ENCODE assay signal across 20 cellular contexts in the genomic region with DNA sequence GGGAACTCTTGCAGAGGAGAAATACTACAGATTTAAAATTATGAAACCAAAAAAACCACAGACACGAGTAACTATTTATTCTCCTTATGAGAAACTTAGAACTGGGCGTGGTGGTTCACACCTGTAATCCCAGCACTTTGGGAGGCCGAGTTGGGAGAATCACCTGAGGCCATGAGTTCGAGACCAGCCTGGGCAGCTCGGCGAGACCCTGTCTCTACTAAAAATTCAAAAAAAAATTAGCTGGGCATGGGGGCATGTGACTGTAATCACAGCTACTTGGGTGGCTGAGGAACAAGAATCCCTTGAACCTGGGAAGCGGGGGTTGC. TPM values are rescaled to one million over a fixed set of nuclear protein-coding genes. Genes with fewer than 3 reads are reported as not detected.
DNase-seq lines count a peak whose midpoint lies in the region; ATAC-seq and TF ChIP-seq lines count a peak whose summit lies in the region.
"Had no signal": no experiment of that assay in that cellular context is flagged by ENCODE, and none has a peak within 500 bp of the region (broad histone marks: within the 10 kb centered on the region; RNA-seq: fewer than 3 reads in every experiment).

No MANE protein-coding gene starts in this region.

- H2AFZ ChIP-seq in HCT116 (ENCODE audit: low read depth, low read length, poor library complexity, severe bottlenecking), result no peak overlapping the region

- POLR2A ChIA-PET in HCT116 (lab: Charles Lee), result interaction anchor here (0.7 kb wide), 1 partner anchor 339 kb away, joined by 3 read pairs; no protein-coding TSS in a partner anchor

- H3K27ac Mint-ChIP-seq in T-helper 17 cell, result peak overlapping the region; percentile 41
- H3K27ac Mint-ChIP-seq: activated T-helper 2 cell treated with anti-CD3 and anti-CD28 coated beads, Interferon-gamma antibody, Interleukin-2, Interleukin-4, amounts not matched to agents 10 μg/mL and 5 μg/mL and 100 μg/mL, durations not matched to agents 14 hours and 24 hours and 36 hours; WTC11 had no signal

- H3K36me3 Mint-ChIP-seq in T-helper 17 cell (ENCODE audit: low read depth), result no peaks in the 10 kb centered on the region
- H3K36me3 Mint-ChIP-seq: activated naive CD4-positive, alpha-beta T cell treated with anti-CD3 and anti-CD28 coated beads, Interleukin-2, amount 50 U/mL, for 72 hours; WTC11 had no signal

- H3K4me2 ChIP-seq in BLaER1, result 0 out of 2 replicates have a peak overlapping the region, but pooled peaks have one; percentile 63
- no peak overlapping the region for H3K4me2 ChIP-seq in HCT116 (ENCODE audit: low read length)
- H3K4me2 ChIP-seq: smooth muscle cell had no signal

- no peaks in the 10 kb centered on the region for H4K20me1 ChIP-seq in BLaER1
- no peaks in the 10 kb centered on the region for H4K20me1 ChIP-seq in HCT116 (ENCODE audit: insufficient read depth)
- H4K20me1 ChIP-seq: BLaER1 treated with 17β-estradiol and CSF1 and Interleukin-3, amounts not matched to agents 10 nM and 100 nM had no signal

- ATAC-seq in HCT116 (peak; percentile 48), T-helper 17 cell (no peak), lower lobe of right lung (no peak)

- no peak overlapping the region for H3K4me3 Mint-ChIP-seq in T-helper 17 cell
- H3K4me3 Mint-ChIP-seq: neural crest cell, WTC11 had no signal

- H3K36me3 ChIP-seq in BLaER1 (no peaks in the 10 kb centered on the region), HCT116 (ENCODE audit: control insufficient read depth in 1 of 2, insufficient read depth in 2 of 2, low read length in 2 of 2) (peaks cover 0 to 2% of the 10 kb centered on the region in 2 experiments; a peak in 1 of 4 replicates), lower lobe of right lung (no peaks in the 10 kb centered on the region)
- H3K36me3 ChIP-seq: BLaER1 treated with 17β-estradiol and CSF1 and Interleukin-3, amounts not matched to agents 10 nM and 100 nM; cardiac muscle cell; left ventricle myocardium inferior; pancreas; upper lobe of left lung had no signal

- peaks cover 5% of the 10 kb centered on the region for H3K27me3 Mint-ChIP-seq in T-helper 17 cell

- H3K9me3 ChIP-seq in BLaER1 (no peaks in the 10 kb centered on the region), HCT116 (ENCODE audit: control insufficient read depth in 1 of 2, insufficient read depth in 1 of 2, low read depth in 1 of 2, low read length in 2 of 2) (no peaks in the 10 kb centered on the region), T-helper 17 cell (ENCODE audit: control insufficient read depth, low read length, poor library complexity, severe bottlenecking) (no peaks in the 10 kb centered on the region), lower lobe of right lung (no peaks in the 10 kb centered on the region)
- H3K9me3 ChIP-seq: BLaER1 treated with 17β-estradiol and CSF1 and Interleukin-3, amounts not matched to agents 10 nM and 100 nM; left ventricle myocardium inferior; mucosa of descending colon; pancreas; upper lobe of left lung had no signal

- H3K4me1 Mint-ChIP-seq in T-helper 17 cell, result peaks cover 14% of the 10 kb centered on the region
- H3K4me1 Mint-ChIP-seq: WTC11 had no signal

- no peak for TF ChIP-seq POLR2A in HCT116 (IDR thresholded peaks at IDR 0.05; ENCODE audit: borderline replicate concordance, extremely low read depth, insufficient read depth, insufficient read length)

- CTCF ChIA-PET in HCT116 (lab: Charles Lee), result interaction anchor here (1.8 to 2.3 kb wide), 3 partner anchors 339 to 599 kb away, joined by 4 to 17 read pairs (median 5); no protein-coding TSS in a partner anchor

- no peaks in the 10 kb centered on the region for H3K9me2 ChIP-seq in HCT116 (ENCODE audit: insufficient read depth)

- intact Hi-C loops in HCT116 (cut with micrococcal nuclease) (loop anchor here (1.0 kb wide), 1 partner anchor 339 kb away; no protein-coding TSS in a partner anchor), lower lobe of right lung (cut with DNase I) (no loop called here)

- H3K9ac ChIP-seq in BLaER1 (no peak overlapping the region), HCT116 (ENCODE audit: low read length) (no peak overlapping the region)
- H3K9ac ChIP-seq: BLaER1 treated with 17β-estradiol and CSF1 and Interleukin-3, amounts not matched to agents 10 nM and 100 nM had no signal

- TF ChIP-seq RAD21 in HCT116 (IDR thresholded peaks at IDR 0.05; ENCODE audit: low read depth), result no peak

- no TSS peak for BruUV-seq in HCT116 (replicated peaks; lab: Mats Ljungman, UMichigan)

- DNase-seq in HCT116 (ENCODE audit: low read depth, low spot score), result no peak
- no peak for DNase-seq in T-helper 17 cell
- no peak for DNase-seq in lower lobe of right lung
- DNase-seq in LoVo (ENCODE audit: low spot score), result no peak
- no peak for DNase-seq in stimulated activated CD4-positive, alpha-beta T cell treated with anti-CD3 and anti-CD28 coated beads, Interleukin-12 subunit alpha, Interleukin-12 subunit beta, amount 100 ng/mL, for 4 hours
- DNase-seq in OCI-M1 (lab: John Stamatoyannopoulos, UW), result no peak
- DNase-seq in central memory CD4-positive, alpha-beta T cell, result no peak
- DNase-seq: NCI-H510A had no signal

- peaks cover 35% of the 10 kb centered on the region for H3K4me1 ChIP-seq in BLaER1
- H3K4me1 ChIP-seq in HCT116 (ENCODE audit: control insufficient read depth in 1 of 2, insufficient read depth in 2 of 2, low read length in 2 of 2), result no peaks in the 10 kb centered on the region; a peak in 1 of 4 replicates
- peaks cover 6% of the 10 kb centered on the region for H3K4me1 ChIP-seq in lower lobe of right lung
- H3K4me1 ChIP-seq: left ventricle myocardium inferior had no signal

- RAD21 ChIA-PET in HCT116 (lab: Charles Lee; ENCODE audit: low non-redundant PET in 1 of 2, low total read pairs in 2 of 2, uncharacterized antibody in 2 of 2, unreplicated experiment in 2 of 2), result no interaction called here

- H3K27ac ChIP-seq in BLaER1 (no peak overlapping the region), HCT116 (ENCODE audit: low read depth, low read length) (no peak overlapping the region), lower lobe of right lung (no peak overlapping the region)
- H3K27ac ChIP-seq: BLaER1 treated with 17β-estradiol and CSF1 and Interleukin-3, amounts not matched to agents 10 nM and 100 nM; cardiac muscle cell; left ventricle myocardium inferior; pancreas; upper lobe of left lung had no signal

- TF ChIP-seq CTCF in HCT116 (IDR thresholded peaks at IDR 0.05 in 2 of 3, conservative IDR thresholded peaks at IDR 0.05 in 1 of 3; ENCODE audit: borderline replicate concordance in 1 of 3, insufficient read depth in 1 of 3, low read depth in 2 of 3, low read length in 2 of 3) (no peak), lower lobe of right lung (IDR thresholded peaks at IDR 0.05) (peak; percentile 10)

- H3K27me3 ChIP-seq in BLaER1, result no peaks in the 10 kb centered on the region
- H3K27me3 ChIP-seq in HCT116 (ENCODE audit: insufficient read depth, low read length), result no peaks in the 10 kb centered on the region
- no peaks in the 10 kb centered on the region for H3K27me3 ChIP-seq in lower lobe of right lung (ENCODE audit: low read depth)
- H3K27me3 ChIP-seq: BLaER1 treated with 17β-estradiol and CSF1 and Interleukin-3, amounts not matched to agents 10 nM and 100 nM; cardiac muscle cell; pancreas; upper lobe of left lung had no signal

- H3K4me3 ChIP-seq in BLaER1, result no peak overlapping the region
- H3K4me3 ChIP-seq in HCT116 (replicated peaks in 1 of 2; ENCODE audit: low read depth in 1 of 2, low read length in 2 of 2), result no peak overlapping the region
- no peak overlapping the region for H3K4me3 ChIP-seq in lower lobe of right lung
- H3K4me3 ChIP-seq: BLaER1 treated with 17β-estradiol and CSF1 and Interleukin-3, amounts not matched to agents 10 nM and 100 nM; cardiac muscle cell; left ventricle myocardium inferior; mucosa of descending colon; pancreas; smooth muscle cell; upper lobe of left lung had no signal

- H3K79me2 ChIP-seq in HCT116 (ENCODE audit: insufficient read depth, low read length), result no peaks in the 10 kb centered on the region

TF ChIP-seq in HCT116, 20 proteins besides CTCF, POLR2A, EP300 and RAD21:
- TF ChIP-seq ZNF274 (IDR thresholded peaks at IDR 0.05; ENCODE audit: low read depth, low read length), result no peak

RNA-seq across cellular contexts. Expression of gene SSR1, which starts 36.8 kb away (rescaled TPM):
- total RNA-seq in HCT116 (2021; ENCODE audit: unreplicated experiment) (127 TPM), T-helper 17 cell (10 to 100 TPM; 80.4 to 96.1 TPM), lower lobe of right lung (127 TPM)
- 85.0 and 88.0 TPM in 2 replicates for polyA plus RNA-seq in HCT116 (2012)
